19 cellular contexts compared by ENCODE assay signal in the genomic region with DNA sequence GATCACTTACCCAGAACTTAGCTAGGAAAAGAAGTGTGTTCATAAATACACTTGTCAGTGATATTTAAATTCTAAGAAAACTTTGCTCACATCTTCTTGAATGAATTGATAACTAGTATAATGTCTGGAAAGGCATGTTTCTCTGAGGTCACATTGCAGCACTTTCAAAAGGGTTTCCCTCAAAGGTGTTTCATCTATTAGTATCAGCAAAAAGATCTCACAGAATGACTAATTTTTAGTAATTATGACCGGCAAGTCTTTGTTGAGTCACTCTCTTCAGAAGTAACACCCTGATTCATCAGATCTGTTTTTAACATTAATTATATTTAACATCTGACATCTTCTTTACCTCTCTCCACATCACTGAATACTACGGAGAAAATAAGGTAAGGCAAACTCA.
DNase-seq lines count a peak whose midpoint lies in the region; ATAC-seq lines count a peak whose summit lies in the region.
"Had no signal": no experiment of that assay in that cellular context is flagged by ENCODE, and none has a peak within 500 bp of the region (broad histone marks: within the 10 kb centered on the region; RNA-seq: fewer than 3 reads in every experiment).

No MANE protein-coding gene starts in this region.

- peak; percentile 30 for DNase-seq in A172 (ENCODE audit: low spot score)
- peak; percentile 52 for DNase-seq in epithelial cell of prostate (ENCODE audit: low read depth, low spot score)
- no peak for DNase-seq in dermis blood vessel endothelial cell
- no peak for DNase-seq in NOMO-1 treated with DMSO at 0.1 percent for 48 hours (lab: John Stamatoyannopoulos, UW; ENCODE audit: unreplicated experiment)
- DNase-seq: activated CD8-positive, alpha-beta memory T cell treated with anti-CD3 and anti-CD28 coated beads, Interleukin-2, amount 10 ng/mL, durations not matched to agents 7 days and 5 days; activated gamma-delta T cell treated with Interleukin-2 at 50 U/mL for 16 hours; aorta; DMS79; effector memory CD4-positive, alpha-beta T cell; head of caudate nucleus; lower lobe of right lung; NCI-H2029; retina; T1000 had no signal

- peak overlapping the region; percentile 56 for H3K27ac ChIP-seq in epithelial cell of prostate
- H3K27ac ChIP-seq: lower lobe of right lung had no signal

- peak; percentile 49 for ATAC-seq in GM18861 (IDR thresholded peaks at IDR 0.05; ENCODE audit: unreplicated experiment)
- peak; percentile 68 for ATAC-seq in HG03565 (IDR thresholded peaks at IDR 0.05; ENCODE audit: unreplicated experiment)
- ATAC-seq in GM18909 (IDR thresholded peaks at IDR 0.05; ENCODE audit: poor library complexity, unreplicated experiment): no peak
- ATAC-seq in GM19035 (IDR thresholded peaks at IDR 0.05; ENCODE audit: unreplicated experiment): no peak
- ATAC-seq: activated CD8-positive, alpha-beta memory T cell treated with anti-CD3 and anti-CD28 coated beads, Interleukin-2, amount 10 ng/mL, durations not matched to agents 7 days and 5 days; lower lobe of right lung; SK-N-SH treated with all-trans-retinoic acid at 6 μM for 48 hours had no signal

Comparison
In these comparisons a context has a peak if more than half of its experiments do, and no peak if none do; other contexts are left out.
1. DNase-seq: peak in A172 (single experiment) and epithelial cell of prostate (single experiment); none in dermis blood vessel endothelial cell (single experiment) and NOMO-1 treated with DMSO at 0.1 percent for 48 hours (single experiment).
2. ATAC-seq: peak in GM18861 (single experiment) and HG03565 (single experiment); none in GM18909 (single experiment) and GM19035 (single experiment).